8 cellular contexts compared by ENCODE assay signal in the genomic region with DNA sequence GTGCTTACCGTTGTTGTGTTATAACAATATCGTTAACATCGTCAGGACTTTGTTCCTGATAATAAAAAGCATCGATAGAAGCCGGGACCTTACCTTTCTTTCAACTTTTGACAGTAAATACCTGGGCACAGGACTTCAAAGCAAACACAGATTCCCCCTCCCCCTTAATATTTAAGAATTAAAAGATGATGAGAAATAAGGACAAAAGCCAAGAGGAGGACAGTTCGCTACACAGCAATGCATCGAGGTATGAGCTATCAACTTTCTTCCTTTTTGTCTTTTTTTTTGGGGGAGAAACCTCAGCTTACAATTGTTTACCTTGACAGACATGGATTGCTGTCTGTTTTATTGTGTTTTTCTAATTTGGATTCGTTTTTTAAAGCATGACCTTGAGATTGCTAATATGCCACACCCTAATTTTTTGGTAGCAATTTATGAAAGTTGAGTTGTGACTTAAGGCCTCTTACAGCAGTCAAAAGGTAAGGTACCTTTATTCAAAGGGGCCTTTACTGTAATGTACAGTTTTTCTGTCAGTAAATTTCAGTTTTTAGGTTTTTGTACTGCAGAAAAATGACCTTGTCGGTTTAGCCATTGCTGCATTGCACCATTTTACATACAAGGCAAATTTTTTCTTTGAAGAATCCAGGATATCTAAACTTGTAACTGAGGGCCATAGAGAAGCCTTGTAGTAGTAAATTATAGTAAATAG. TPM values are rescaled to one million over a fixed set of nuclear protein-coding genes. Genes with fewer than 3 reads are reported as not detected.
A peak's percentile ranks its signal among the peaks of the same experiment; 100 is the strongest.
DNase-seq lines count a peak whose midpoint lies in the region; ATAC-seq, FAIRE-seq and TF ChIP-seq lines count a peak whose summit lies in the region.

No MANE protein-coding gene starts in this region.

- TF ChIP-seq CTCF in heart right ventricle (IDR thresholded peaks at IDR 0.05) (no peak), kidney (IDR thresholded peaks at IDR 0.05; ENCODE audit: borderline replicate concordance, extremely low read depth, insufficient read depth) (no peak), suprapubic skin (IDR thresholded peaks at IDR 0.05) (no peak), GM13977 (IDR thresholded peaks at IDR 0.05; ENCODE audit: extremely low read depth, insufficient read depth, missing control alignments) (no peak)

- no peaks in the 10 kb centered on the region for H3K27me3 ChIP-seq in heart right ventricle
- H3K27me3 ChIP-seq in suprapubic skin: no peaks in the 10 kb centered on the region

- H3K9me3 Mint-ChIP-seq in activated naive CD4-positive, alpha-beta T cell treated with anti-CD3 and anti-CD28 coated beads, Interleukin-2, amount 50 U/mL, for 72 hours: peaks cover 7 to 10% of the 10 kb centered on the region in 2 donors

- in situ Hi-C loops in GM13977 (cut with MboI; ENCODE audit: low pct_unique_long_range_greater_than_20kb, low sequenced_read_pairs, unreplicated experiment): loop anchor here (5.0 kb wide), 1 partner anchor 94 kb away; no protein-coding TSS in a partner anchor

- peaks cover 39 to 82% of the 10 kb centered on the region in 2 donors for H3K36me3 Mint-ChIP-seq in activated naive CD4-positive, alpha-beta T cell treated with anti-CD3 and anti-CD28 coated beads, Interleukin-2, amount 50 U/mL, for 72 hours

- intact Hi-C loops in heart right ventricle (cut with DNase I): loop anchor here in 4 of 10 donors (2.0 to 5.0 kb wide), 3 partner anchors 18 to 94 kb away; no protein-coding TSS in a partner anchor
- intact Hi-C loops in Right ventricle myocardium superior (cut with DNase I): loop anchor here (5.0 kb wide), 1 partner anchor 69 kb away; no protein-coding TSS in a partner anchor
- intact Hi-C loops in kidney (cut with DNase I): no loop called here

- ATAC-seq in heart right ventricle: no peak
- ATAC-seq in Right ventricle myocardium superior (ENCODE audit: poor library complexity): no peak
- no peak for ATAC-seq in activated naive CD4-positive, alpha-beta T cell treated with anti-CD3 and anti-CD28 coated beads, Interleukin-2, amount 50 U/mL, for 72 hours

- peak overlapping the region; percentile 97 to 100 for H3K9ac ChIP-seq in kidney (ENCODE audit: low read length in 2 of 2)

- TF ChIP-seq EP300 in suprapubic skin (IDR thresholded peaks at IDR 0.05): no peak

- peaks cover 0 to 4% (median 0%) of the 10 kb centered on the region in 11 donors for H3K9me3 ChIP-seq in heart right ventricle
- no peaks in the 10 kb centered on the region for H3K9me3 ChIP-seq in kidney (ENCODE audit: control insufficient read depth in 1 of 2, low read length in 2 of 2)
- H3K9me3 ChIP-seq in suprapubic skin: no peaks in the 10 kb centered on the region

- peaks cover 0 to 69% (median 55%) of the 10 kb centered on the region in 9 donors for H3K4me1 ChIP-seq in heart right ventricle
- H3K4me1 ChIP-seq in kidney (ENCODE audit: control insufficient read depth in 1 of 2, insufficient read depth in 1 of 2, low read depth in 1 of 2, low read length in 2 of 2): peaks cover 8 to 22% of the 10 kb centered on the region in 2 donors
- peaks cover 56% of the 10 kb centered on the region for H3K4me1 ChIP-seq in suprapubic skin

- no peak for FAIRE-seq in kidney (lab: Jason Lieb, UNC)

- 0% methylated on average over 9 of the region's 9 CpGs for WGBS in heart right ventricle, 2 donors
- WGBS in suprapubic skin: under 1% methylated on average over 9 of the region's 9 CpGs

- no peak for DNase-seq in heart right ventricle
- no peak for DNase-seq in Right ventricle myocardium superior
- no peak for DNase-seq in activated naive CD4-positive, alpha-beta T cell treated with anti-CD3 and anti-CD28 coated beads, Interleukin-2, amount 50 U/mL, for 72 hours (ENCODE audit: low spot score in 2 of 2)
- DNase-seq in kidney: no peak
- no peak for DNase-seq in suprapubic skin (ENCODE audit: low spot score in 2 of 2)
- no peak for DNase-seq in activated CD4-positive, alpha-beta T cell treated with anti-CD3 and anti-CD28 coated beads, Interleukin-2, amount 50 U/mL, for 1 hour
- no peak for DNase-seq in GM13977 (ENCODE audit: low spot score)
- no peak for DNase-seq in GM19240 (ENCODE audit: insufficient read length, low spot score)

- H3K27ac Mint-ChIP-seq in activated naive CD4-positive, alpha-beta T cell treated with anti-CD3 and anti-CD28 coated beads, Interleukin-2, amount 50 U/mL, for 72 hours: peak overlapping the region; percentile 97 to 98

- TF ChIP-seq POLR2A in suprapubic skin (IDR thresholded peaks at IDR 0.05): no peak

- H3K36me3 ChIP-seq in heart right ventricle (peaks cover 0 to 48% (median 9%) of the 10 kb centered on the region in 9 donors), kidney (ENCODE audit: control insufficient read depth in 1 of 2, insufficient read depth in 2 of 2, low read length in 2 of 2) (peaks cover 0 to 9% of the 10 kb centered on the region in 2 donors), suprapubic skin (peaks cover 5% of the 10 kb centered on the region)

- H3K4me3 ChIP-seq in heart right ventricle (peak overlapping the region; percentile 30 to 70 (median 60)), kidney (ENCODE audit: low read length in 2 of 2) (peak overlapping the region; percentile 80 to 90), suprapubic skin (peak overlapping the region; percentile 62)

- peak overlapping the region; percentile 90 to 99 (median 95) for H3K27ac ChIP-seq in heart right ventricle
- H3K27ac ChIP-seq in kidney (ENCODE audit: low read depth in 2 of 2, low read length in 2 of 2): peak overlapping the region; percentile 96 to 98
- peak overlapping the region; percentile 97 for H3K27ac ChIP-seq in suprapubic skin

RNA-seq across cellular contexts. Expression of gene CHD2, which starts 1.1 kb away (rescaled TPM):
- total RNA-seq in heart right ventricle (10 to 100 TPM; 38.0 to 74.0 (median 56.3) TPM), Right ventricle myocardium superior (43.5 TPM), kidney (137 TPM), suprapubic skin (100 to 1,000 TPM in 3 of 4 donors, 10 to 100 TPM in 1; 93.3 to 319 (median 127) TPM)
- polyA plus RNA-seq in heart right ventricle (10 to 100 TPM; 12.2 to 41.7 TPM), kidney (ENCODE audit: insufficient read depth, low read depth, low replicate concordance) (22.5 TPM)
- 100 to 1,000 TPM; 187 to 214 TPM for total RNA-seq in activated naive CD4-positive, alpha-beta T cell treated with anti-CD3 and anti-CD28 coated beads, Interleukin-2, amount 50 U/mL, for 72 hours
